ENCODE assay signal across 8 cellular contexts in the genomic region with DNA sequence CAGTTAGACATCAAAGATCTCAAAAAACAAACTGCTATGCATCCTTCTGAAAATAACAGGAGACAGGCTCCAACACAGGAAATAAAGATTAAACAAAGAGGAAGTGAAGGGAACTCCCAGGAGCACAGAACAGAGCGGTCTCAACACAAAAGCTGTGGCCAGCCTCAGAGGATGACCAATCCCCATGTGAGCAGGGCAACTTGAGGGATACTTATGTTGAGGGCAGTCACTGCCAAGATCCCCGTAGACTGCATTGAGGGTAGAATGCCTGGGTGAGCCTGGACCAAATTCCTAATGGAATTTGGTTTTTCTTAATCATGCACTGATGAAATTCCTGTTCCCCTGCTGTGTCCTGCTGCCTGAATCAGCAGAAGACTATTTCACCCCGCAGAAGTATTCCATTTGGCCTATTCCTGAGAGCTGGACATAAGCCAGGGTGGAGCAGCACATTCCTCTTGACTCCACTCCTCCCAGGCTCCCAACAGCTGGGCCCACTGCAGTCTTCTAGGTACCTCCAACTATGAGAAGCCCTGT. TPM values are rescaled to one million over a fixed set of nuclear protein-coding genes. Genes with fewer than 3 reads are reported as not detected.
DNase-seq lines count a peak whose midpoint lies in the region; ATAC-seq and TF ChIP-seq lines count a peak whose summit lies in the region.

No MANE protein-coding gene starts in this region.

- H3K4me3 ChIP-seq in Panc1 (ENCODE audit: low read depth in 2 of 2, low read length in 2 of 2): no peak overlapping the region; a peak in 1 of 4 replicates
- H3K4me3 ChIP-seq in epithelial cell of proximal tubule (ENCODE audit: low read depth, low read length): no peak overlapping the region
- H3K4me3 ChIP-seq in Karpas-422 (ENCODE audit: low read length): no peak overlapping the region

- no peak overlapping the region for H2AFZ ChIP-seq in Karpas-422 (ENCODE audit: low read length)

- H3K9me3 ChIP-seq in Panc1 (ENCODE audit: control insufficient read depth, insufficient read depth, low read depth, low read length) (no peaks in the 10 kb centered on the region), Karpas-422 (ENCODE audit: low read length) (no peaks in the 10 kb centered on the region)

- peak overlapping the region in 9 of 10 donors; percentile 4 to 88 (median 57) for H3K27ac Mint-ChIP-seq in naive thymus-derived CD8-positive, alpha-beta T cell

- no peaks in the 10 kb centered on the region for H3K27me3 Mint-ChIP-seq in naive thymus-derived CD8-positive, alpha-beta T cell

- H3K36me3 Mint-ChIP-seq in naive thymus-derived CD8-positive, alpha-beta T cell: peaks cover 0 to 3% (median 3%) of the 10 kb centered on the region in 3 donors

- CTCF ChIA-PET in Panc1 (lab: Charles Lee): no interaction called here

- in situ Hi-C loops in G401 (cut with HindIII; ENCODE audit: low sequenced_read_pairs) (no loop called here), Panc1 (cut with HindIII; ENCODE audit: low pct_unique_long_range_greater_than_20kb, low sequenced_read_pairs) (no loop called here)

- H3K36me3 ChIP-seq in Panc1 (ENCODE audit: control insufficient read depth, insufficient read depth, low read length): no peaks in the 10 kb centered on the region
- no peaks in the 10 kb centered on the region for H3K36me3 ChIP-seq in Karpas-422 (ENCODE audit: insufficient read depth, low read length)

- H3K4me1 Mint-ChIP-seq in naive thymus-derived CD8-positive, alpha-beta T cell: peaks cover 51 to 97% (median 93%) of the 10 kb centered on the region in 4 donors

- no peak for TF ChIP-seq CTCF in Panc1 (IDR thresholded peaks at IDR 0.05)
- no peak for TF ChIP-seq CTCF in epithelial cell of proximal tubule (conservative IDR thresholded peaks at IDR 0.05; ENCODE audit: low read depth, low read length)

- intact Hi-C loops in Panc1 (cut with micrococcal nuclease; ENCODE audit: unreplicated experiment): no loop called here

- DNase-seq in G401 (ENCODE audit: low spot score) (peak; percentile 44), Panc1 (ENCODE audit: low read depth, low spot score) (peak; percentile 92), epithelial cell of proximal tubule (ENCODE audit: low read depth) (peak; percentile 97), Karpas-422 (no peak)
- no peak for DNase-seq in naive thymus-derived CD8-positive, alpha-beta T cell
- no peak for DNase-seq in activated CD8-positive, alpha-beta memory T cell treated with anti-CD3 and anti-CD28 coated beads, Interleukin-2, amount 50 U/mL, for 4 hours
- DNase-seq in activated CD4-positive, alpha-beta T cell treated with anti-CD3 and anti-CD28 coated beads, Interleukin-2, amount 50 U/mL, for 48 hours: no peak

- H3K27me3 ChIP-seq in Panc1 (ENCODE audit: control insufficient read depth, insufficient read depth, low read length) (no peaks in the 10 kb centered on the region), Karpas-422 (ENCODE audit: low read length) (peaks cover 2% of the 10 kb centered on the region; the same call in 1 of the 2 replicates)

- no peak overlapping the region for H3K4me2 ChIP-seq in Karpas-422 (ENCODE audit: low read depth, low read length, poor library complexity, severe bottlenecking)

- no TSS peak for BruUV-seq in Panc1 (replicated peaks; lab: Mats Ljungman, UMichigan)

- POLR2A ChIA-PET in Panc1 (lab: Charles Lee): no interaction called here
- POLR2A ChIA-PET in naive thymus-derived CD8-positive, alpha-beta T cell (lab: Charles Lee): interaction anchor here (1.0 kb wide), 1 partner anchor 49 kb away, joined by 3 read pairs; the partner anchor contains the start of gene JAK1

- peak overlapping the region; percentile 84 for H3K27ac ChIP-seq in Panc1 (ENCODE audit: low read length)
- no peak overlapping the region for H3K27ac ChIP-seq in Karpas-422 (ENCODE audit: low read length)

- no peaks in the 10 kb centered on the region for H3K9me3 Mint-ChIP-seq in naive thymus-derived CD8-positive, alpha-beta T cell

- H3K79me2 ChIP-seq in Karpas-422 (ENCODE audit: low read length): no peaks in the 10 kb centered on the region

- H4K20me1 ChIP-seq in Karpas-422 (ENCODE audit: insufficient read depth, low read depth, low read length): peaks cover 56% of the 10 kb centered on the region

- H3K4me1 ChIP-seq in Panc1 (ENCODE audit: control insufficient read depth, insufficient read depth, low read length) (peaks cover 64% of the 10 kb centered on the region), Karpas-422 (ENCODE audit: low read length) (peaks cover 11% of the 10 kb centered on the region)

- H3K4me3 Mint-ChIP-seq in naive thymus-derived CD8-positive, alpha-beta T cell: peak overlapping the region; percentile 6 to 74 (median 56)

- H3K9me2 ChIP-seq in Karpas-422 (replicated peaks; ENCODE audit: insufficient read depth, low read length): no peaks in the 10 kb centered on the region

- ATAC-seq in Panc1 (peak; percentile 81), GM19452 (IDR thresholded peaks at IDR 0.05; ENCODE audit: unreplicated experiment) (no peak)
- ATAC-seq in naive thymus-derived CD8-positive, alpha-beta T cell: peak in 1 of 2 donors; percentile 27

- H3K9ac ChIP-seq in Karpas-422 (ENCODE audit: low read length): no peak overlapping the region

RNA-seq across cellular contexts. Expression of gene JAK1, which starts 49.0 kb away (rescaled TPM):
- total RNA-seq in G401 (2014; rRNA removed; shearing (Covaris generic)): 30.5 and 67.8 TPM in 2 replicates
- total RNA-seq in Panc1 (2021; ENCODE audit: unreplicated experiment) (138 TPM), epithelial cell of proximal tubule (77.5 and 110 TPM in 2 replicates)
- 67.5 TPM for polyA plus RNA-seq in Panc1 (2012; ENCODE audit: insufficient read length)
- 100 to 1,000 TPM; 346 to 361 TPM for total RNA-seq in naive thymus-derived CD8-positive, alpha-beta T cell
- polyA plus RNA-seq in naive thymus-derived CD8-positive, alpha-beta T cell: 100 to 1,000 TPM; 162 to 244 (median 174) TPM
- 19.6 and 33.7 TPM in 2 replicates for total RNA-seq in Karpas-422 (2014; rRNA removed; shearing (Covaris generic); ENCODE audit: low replicate concordance)

Comparison
In these comparisons a context has a peak if more than half of its experiments do, and no peak if none do; other contexts are left out.
1. DNase-seq: peak in G401 (single experiment), Panc1 (single experiment) and epithelial cell of proximal tubule (single experiment); none in naive thymus-derived CD8-positive, alpha-beta T cell (0 of 10), activated CD8-positive, alpha-beta memory T cell treated with anti-CD3 and anti-CD28 coated beads, Interleukin-2, amount 50 U/mL, for 4 hours (single experiment), activated CD4-positive, alpha-beta T cell treated with anti-CD3 and anti-CD28 coated beads, Interleukin-2, amount 50 U/mL, for 48 hours (0 of 2) and Karpas-422 (single experiment).